Comparison of ENCODE assay signal across 9 cellular contexts in genomic region chr19:13938361-13939027, GRCh38. TPM values are rescaled to one million over a fixed set of nuclear protein-coding genes. Genes with fewer than 3 reads are reported as not detected.
DNase-seq lines count a peak whose midpoint lies in the region; ATAC-seq and TF ChIP-seq lines count a peak whose summit lies in the region.
"Had no signal": no experiment of that assay in that cellular context is flagged by ENCODE, and none has a peak within 500 bp of the region (broad histone marks: within the 10 kb centered on the region; RNA-seq: fewer than 3 reads in every experiment).

Gene PODNL1 (minus strand): TSS chr19:13938417. CDS start chr19:13938181, 236 bp downstream.

- H3K27me3 ChIP-seq in breast epithelium (peaks cover 0 to 5% of the 10 kb centered on the region in 2 donors), iPS-15b (ENCODE audit: control insufficient read depth, insufficient read depth, low read length) (no peaks in the 10 kb centered on the region), thoracic aorta (replicated peaks; ENCODE audit: insufficient read depth) (no peaks in the 10 kb centered on the region)

- H3K27ac ChIP-seq in breast epithelium (peak within 1 kb of the TSS; percentile 79 to 80), thoracic aorta (peak within 1 kb of the TSS in 1 of 2 donors; percentile 31)
- H3K27ac ChIP-seq: SK-N-MC had no signal

- ATAC-seq in thoracic aorta (ENCODE audit: insufficient number of reproducible peaks, low FRiP score, low read depth): peak; percentile 54
- no peak for ATAC-seq in GM18517 (IDR thresholded peaks at IDR 0.05; ENCODE audit: unreplicated experiment)
- ATAC-seq in HG02623 (IDR thresholded peaks at IDR 0.05; ENCODE audit: unreplicated experiment): no peak

- intact Hi-C loops in breast epithelium (cut with DNase I; ENCODE audit: low total_unique reads): no loop called here

- no peak for TF ChIP-seq CTCF in HFFc6 (IDR thresholded peaks at IDR 0.05)
- TF ChIP-seq CTCF in breast epithelium (IDR thresholded peaks at IDR 0.05): no peak
- TF ChIP-seq CTCF in thoracic aorta (IDR thresholded peaks at IDR 0.05): no peak
- TF ChIP-seq CTCF in GM10266 (IDR thresholded peaks at IDR 0.05; ENCODE audit: control insufficient read depth, insufficient read depth, low read depth, missing control alignments): no peak

- H3K27ac Mint-ChIP-seq in HFFc6: peak within 1 kb of the TSS; percentile 56; the same call in 1 of the 2 replicates

- peak within 1 kb of the TSS; percentile 74 for H3K4me3 Mint-ChIP-seq in HFFc6

- peaks cover 11% of the 10 kb centered on the region for H3K4me1 Mint-ChIP-seq in HFFc6 (ENCODE audit: low read depth)

- H3K4me3 ChIP-seq in breast epithelium (peak within 1 kb of the TSS; percentile 12 to 59 (median 58)), iPS-15b (ENCODE audit: low read depth, low read length) (peak within 1 kb of the TSS; percentile 30), thoracic aorta (peak within 1 kb of the TSS; percentile 69)
- H3K4me3 ChIP-seq: SK-N-MC had no signal

- no peak for TF ChIP-seq POLR2A in breast epithelium (IDR thresholded peaks at IDR 0.05)

- H3K36me3 ChIP-seq in breast epithelium (no peaks in the 10 kb centered on the region), iPS-15b (ENCODE audit: control insufficient read depth, insufficient read depth, low read length) (no peaks in the 10 kb centered on the region), thoracic aorta (no peaks in the 10 kb centered on the region)

- H3K27me3 Mint-ChIP-seq in HFFc6 (ENCODE audit: insufficient read depth): peaks cover 3% of the 10 kb centered on the region; the same call in 1 of the 2 replicates

- H3K9ac ChIP-seq in iPS-15b (ENCODE audit: low read depth, low read length): no peak within 1 kb of the TSS

- no peaks in the 10 kb centered on the region for H3K36me3 Mint-ChIP-seq in HFFc6 (ENCODE audit: low read depth)

- peak; percentile 62 for DNase-seq in HFFc6
- peak in 1 of 2 donors; percentile 83 for DNase-seq in breast epithelium (ENCODE audit: low spot score in 2 of 2)
- DNase-seq in thoracic aorta (ENCODE audit: low spot score): no peak
- DNase-seq in GM10266 (ENCODE audit: extremely low spot score): no peak
- DNase-seq in NCI-H748 (lab: John Stamatoyannopoulos, UW; ENCODE audit: unreplicated experiment): no peak

- no peaks in the 10 kb centered on the region for H3K9me3 Mint-ChIP-seq in HFFc6

- peaks cover 0 to 4% of the 10 kb centered on the region in 2 donors for H3K4me1 ChIP-seq in breast epithelium
- peaks cover 2% of the 10 kb centered on the region for H3K4me1 ChIP-seq in iPS-15b (ENCODE audit: control insufficient read depth, insufficient read depth, low read length)
- peaks cover 5 to 7% of the 10 kb centered on the region in 2 donors for H3K4me1 ChIP-seq in thoracic aorta (ENCODE audit: control insufficient read depth in 1 of 2, low read depth in 2 of 2)

- H3K9me3 ChIP-seq in breast epithelium: no peaks in the 10 kb centered on the region
- H3K9me3 ChIP-seq in iPS-15b (ENCODE audit: control insufficient read depth, insufficient read depth, low read length): no peaks in the 10 kb centered on the region
- H3K9me3 ChIP-seq in thoracic aorta: no peaks in the 10 kb centered on the region

RNA-seq across cellular contexts. Expression of gene PODNL1, which starts in this region (rescaled TPM):
- 10 to 100 TPM; 10.1 to 13.7 (median 12.2) TPM for total RNA-seq in HFFc6 (2021; fragmentation: NEBNext Ultra II Directional; extraction: Animal tissue kit (Norgen Biotek cat#: 25700))
- total RNA-seq in breast epithelium (1 to 10 TPM in 2 of 3 donors, under 1 TPM in 1; 0.80 to 8.8 (median 2.3) TPM), thoracic aorta (1 to 10 TPM; 3.5 to 9.9 TPM)
